9 cellular contexts compared by ENCODE assay signal in genomic region chr2:199462167-199462976, GRCh38. TPM values are rescaled to one million over a fixed set of nuclear protein-coding genes. Genes with fewer than 3 reads are reported as not detected.
DNase-seq lines count a peak whose midpoint lies in the region; FAIRE-seq and TF ChIP-seq lines count a peak whose summit lies in the region.
"Had no signal": no experiment of that assay in that cellular context is flagged by ENCODE, and none has a peak within 500 bp of the region (broad histone marks: within the 10 kb centered on the region; RNA-seq: fewer than 3 reads in every experiment).

No MANE protein-coding gene starts in this region.

- DNase-seq in GM12891 (ENCODE audit: insufficient read length, low spot score) (peak; percentile 12), RWPE1 (ENCODE audit: low spot score) (no peak), esophagus muscularis mucosa (ENCODE audit: extremely low spot score) (peak; percentile 85), progenitor cell of endocrine pancreas (ENCODE audit: low spot score, unreplicated experiment) (no peak), HT-29 (ENCODE audit: low spot score) (no peak), uterus (no peak), HK-2 (ENCODE audit: unreplicated experiment) (no peak), OCI-LY7 (ENCODE audit: low spot score) (no peak)
- DNase-seq: heart left ventricle had no signal

- POLR2A ChIA-PET in RWPE1 (lab: Yijun Ruan, JAX; ENCODE audit: low non-redundant PET) (no interaction called here), OCI-LY7 (lab: Charles Lee) (no interaction called here)

- TF ChIP-seq CTCF in RWPE1 (conservative IDR thresholded peaks at IDR 0.05; ENCODE audit: low read depth) (no peak), esophagus muscularis mucosa (IDR thresholded peaks at IDR 0.05) (no peak), progenitor cell of endocrine pancreas (IDR thresholded peaks at IDR 0.05; ENCODE audit: unreplicated experiment) (no peak), uterus (IDR thresholded peaks at IDR 0.05) (no peak), OCI-LY7 (conservative IDR thresholded peaks at IDR 0.05; ENCODE audit: low read length) (no peak)

- WGBS in esophagus muscularis mucosa: 6% methylated on average over 31 of the region's 60 CpGs

- CTCF ChIA-PET in RWPE1 (lab: Yijun Ruan, JAX) (interaction anchor here (0.6 to 0.7 kb wide), 4 partner anchors 9 to 1148 kb away, joined by 3 to 4 read pairs (median 3); no protein-coding TSS in a partner anchor), OCI-LY7 (lab: Charles Lee; ENCODE audit: unreplicated experiment) (no interaction called here)

- no peak overlapping the region for H2AFZ ChIP-seq in OCI-LY7 (ENCODE audit: low read length)

- BruUV-seq in OCI-LY7 (replicated peaks; lab: Mats Ljungman, UMichigan): no TSS peak

- intact Hi-C loops in esophagus muscularis mucosa (cut with DNase I): loop anchor here (10.0 kb wide), 1 partner anchor 1678 kb away; the partner anchor contains the start of gene BOLL
- intact Hi-C loops in uterus (cut with DNase I; ENCODE audit: low total_unique reads): no loop called here
- intact Hi-C loops in OCI-LY7 (cut with micrococcal nuclease; ENCODE audit: unreplicated experiment): no loop called here

- H3K4me1 ChIP-seq in esophagus muscularis mucosa (peaks cover 37 to 60% (median 50%) of the 10 kb centered on the region in 4 donors), uterus (peaks cover 0 to 11% of the 10 kb centered on the region in 2 donors), OCI-LY7 (ENCODE audit: insufficient read depth, low read length, poor library complexity, severe bottlenecking) (peaks cover 18% of the 10 kb centered on the region)

- peak overlapping the region; percentile 51 for H3K4me3 Mint-ChIP-seq in progenitor cell of endocrine pancreas (ENCODE audit: low read depth)

- no peak for TF ChIP-seq POLR2A in GM12891 (IDR thresholded peaks at IDR 0.05; ENCODE audit: low read depth, low read length)
- TF ChIP-seq POLR2A in esophagus muscularis mucosa (IDR thresholded peaks at IDR 0.05; ENCODE audit: low read depth): no peak
- no peak for TF ChIP-seq POLR2A in uterus (IDR thresholded peaks at IDR 0.05)

- H3K27ac ChIP-seq in RWPE1 (peak overlapping the region; percentile 62), esophagus muscularis mucosa (replicated peaks in 1 of 4) (no peak overlapping the region), uterus (no peak overlapping the region), OCI-LY7 (ENCODE audit: low read depth, low read length, poor library complexity, severe bottlenecking) (no peak overlapping the region)
- H3K27ac ChIP-seq: heart left ventricle had no signal

- H4K20me1 ChIP-seq in OCI-LY7 (ENCODE audit: insufficient read depth, low read length): no peaks in the 10 kb centered on the region

- no peaks in the 10 kb centered on the region for H3K36me3 ChIP-seq in esophagus muscularis mucosa
- no peaks in the 10 kb centered on the region for H3K36me3 ChIP-seq in uterus
- no peaks in the 10 kb centered on the region; the same call in 1 of the 2 replicates for H3K36me3 ChIP-seq in OCI-LY7 (ENCODE audit: insufficient read depth, low read length)
- H3K36me3 ChIP-seq: heart left ventricle had no signal

- H3K4me1 Mint-ChIP-seq in progenitor cell of endocrine pancreas (ENCODE audit: low read depth): peaks cover 8% of the 10 kb centered on the region

- no peak overlapping the region for H3K27ac Mint-ChIP-seq in progenitor cell of endocrine pancreas

- peaks cover 17% of the 10 kb centered on the region; the same call in 1 of the 2 replicates for H3K79me2 ChIP-seq in OCI-LY7 (ENCODE audit: insufficient read depth, low read depth, low read length)

- FAIRE-seq in GM12891 (lab: Jason Lieb, UNC): no peak

- H3K4me3 ChIP-seq in esophagus muscularis mucosa: peak overlapping the region; percentile 48 to 59 (median 52)
- peak overlapping the region in 1 of 2 donors; percentile 40 for H3K4me3 ChIP-seq in uterus
- H3K4me3 ChIP-seq in OCI-LY7 (ENCODE audit: low read depth, low read length, poor library complexity, severe bottlenecking): no peak overlapping the region

- TF ChIP-seq EP300 in esophagus muscularis mucosa (IDR thresholded peaks at IDR 0.05): no peak

- H3K4me2 ChIP-seq in OCI-LY7 (ENCODE audit: low read length): no peak overlapping the region

- H3K9me2 ChIP-seq in OCI-LY7 (ENCODE audit: insufficient read depth, low read length): no peaks in the 10 kb centered on the region

- peaks cover 7 to 84% (median 78%) of the 10 kb centered on the region in 4 donors for H3K27me3 ChIP-seq in esophagus muscularis mucosa
- H3K27me3 ChIP-seq in uterus: peaks cover 48 to 65% of the 10 kb centered on the region in 2 donors

- H3K27me3 Mint-ChIP-seq in progenitor cell of endocrine pancreas: peaks cover 78% of the 10 kb centered on the region

- no peaks in the 10 kb centered on the region for H3K36me3 Mint-ChIP-seq in progenitor cell of endocrine pancreas (ENCODE audit: insufficient read depth)

- H3K9me3 Mint-ChIP-seq in progenitor cell of endocrine pancreas (ENCODE audit: low read depth): no peaks in the 10 kb centered on the region

- H3K9me3 ChIP-seq in esophagus muscularis mucosa: no peaks in the 10 kb centered on the region
- no peaks in the 10 kb centered on the region for H3K9me3 ChIP-seq in uterus
- no peaks in the 10 kb centered on the region for H3K9me3 ChIP-seq in OCI-LY7 (ENCODE audit: low read length)
- H3K9me3 ChIP-seq: heart left ventricle had no signal

TF ChIP-seq in GM12891, 5 proteins besides CTCF, POLR2A, EP300 and RAD21:
- TF ChIP-seq SPI1 (IDR thresholded peaks at IDR 0.05; ENCODE audit: low read depth, low read length) (no peak), POU2F2 (IDR thresholded peaks at IDR 0.05; ENCODE audit: low read depth, low read length) (no peak), POLR2AphosphoS5 (IDR thresholded peaks at IDR 0.05; ENCODE audit: low read depth, low read length) (no peak), TAF1 (IDR thresholded peaks at IDR 0.05; ENCODE audit: low read depth, low read length) (no peak), PAX5 (IDR thresholded peaks at IDR 0.05; ENCODE audit: insufficient read depth, low read length, severe bottlenecking) (no peak)

RNA-seq across cellular contexts. Expression of gene SATB2, which starts 4.6 kb away (rescaled TPM):
- polyA plus RNA-seq in GM12891 (2012; ENCODE audit: low read depth, missing spikeins): 0.01 TPM
- total RNA-seq in esophagus muscularis mucosa (1 to 10 TPM; 2.2 to 6.6 (median 5.0) TPM), progenitor cell of endocrine pancreas (4.4 and 4.7 TPM in 2 replicates), uterus (1 to 10 TPM; 1.0 to 8.8 (median 5.0) TPM), OCI-LY7 (2022) (15.9 and 26.7 TPM in 2 replicates)
- 0.16 and 0.18 TPM in 2 replicates for total RNA-seq in HT-29 (2014; rRNA removed; shearing (Covaris generic))
- 26.1 and 30.7 TPM in 2 replicates for total RNA-seq in OCI-LY7 (2014; rRNA removed; shearing (Covaris generic))

Comparison
In these comparisons a context has a peak if more than half of its experiments do, and no peak if none do; other contexts are left out.
1. DNase-seq: peak in GM12891 (single experiment) and esophagus muscularis mucosa (single experiment); none in RWPE1 (single experiment), progenitor cell of endocrine pancreas (single experiment), HT-29 (single experiment), uterus (0 of 2), HK-2 (single experiment) and OCI-LY7 (single experiment).